In the genomic region with DNA sequence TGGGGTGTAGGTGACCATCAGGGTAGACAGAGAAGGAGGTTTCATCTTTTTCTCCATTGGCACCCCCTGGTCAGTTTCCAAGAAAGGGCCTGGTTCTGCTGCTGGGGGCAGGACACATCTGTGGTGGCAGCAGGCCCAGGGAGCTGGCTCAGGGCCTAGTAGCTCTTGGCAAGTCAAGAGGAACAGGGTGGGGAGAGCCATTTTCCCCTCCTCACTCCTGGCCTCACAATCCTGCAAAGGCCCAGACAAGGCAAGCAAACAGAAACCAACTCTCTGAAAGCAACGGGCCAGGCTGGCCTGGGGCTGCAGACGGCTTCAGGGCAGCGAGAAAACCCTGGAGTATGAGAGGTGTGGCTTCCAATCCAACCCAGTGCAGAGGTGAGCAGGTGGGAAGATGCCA, we compare ENCODE assay signal across 14 cellular contexts.
DNase-seq lines count a peak whose midpoint lies in the region; TF ChIP-seq lines count a peak whose summit lies in the region.
"Had no signal": no experiment of that assay in that cellular context is flagged by ENCODE, and none has a peak within 500 bp of the region (broad histone marks: within the 10 kb centered on the region; RNA-seq: fewer than 3 reads in every experiment).

No MANE protein-coding gene starts in this region.

- H3K27me3 Mint-ChIP-seq in activated naive CD8-positive, alpha-beta T cell treated with anti-CD3 and anti-CD28 coated beads for 36 hours: no peaks in the 10 kb centered on the region

- no peak overlapping the region for H3K4me3 ChIP-seq in choroid plexus epithelial cell (ENCODE audit: low read depth, low read length)
- H3K4me3 ChIP-seq in foreskin fibroblast (ENCODE audit: low read depth in 1 of 2, low read length in 2 of 2): peak overlapping the region in 1 of 2 donors; percentile 5

- TF ChIP-seq CTCF in choroid plexus epithelial cell (conservative IDR thresholded peaks at IDR 0.05; ENCODE audit: low read depth, low read length): no peak
- TF ChIP-seq CTCF in foreskin fibroblast (IDR thresholded peaks at IDR 0.05; ENCODE audit: low read depth, low read length): no peak

- DNase-seq in GM03348 (ENCODE audit: low spot score): peak; percentile 19
- peak; percentile 2 for DNase-seq in choroid plexus epithelial cell (ENCODE audit: low read depth)
- peak in 35 of 51 donors; percentile 5 to 81 (median 30) for DNase-seq in hypothalamus (lab: John Stamatoyannopoulos, UW)
- DNase-seq in substantia nigra (lab: John Stamatoyannopoulos, UW): peak in 37 of 49 donors; percentile 2 to 80 (median 47)
- no peak for DNase-seq in activated naive CD8-positive, alpha-beta T cell treated with anti-CD3 and anti-CD28 coated beads for 36 hours
- no peak for DNase-seq in foreskin fibroblast
- DNase-seq in SKM-1 treated with dmso at 0.1 percent for 144 hours (lab: John Stamatoyannopoulos, UW; ENCODE audit: unreplicated experiment): no peak
- no peak for DNase-seq in activated effector memory CD4-positive, alpha-beta T cell treated with Interleukin-2 at 50 U/mL for 16 hours
- DNase-seq: activated CD4-positive, alpha-beta T cell treated with anti-CD3 and anti-CD28 coated beads for 1 hour; activated T-cell treated with anti-CD3 and anti-CD28 coated beads, Interleukin-2, amount 50 U/mL, for 24 hours; GOT3; MM.1S; SW 1271 had no signal

- H3K4me3 Mint-ChIP-seq in activated naive CD8-positive, alpha-beta T cell treated with anti-CD3 and anti-CD28 coated beads for 36 hours: no peak overlapping the region
- H3K4me3 Mint-ChIP-seq: activated T-cell treated with anti-CD3 and anti-CD28 coated beads, Interleukin-2, amount 50 U/mL, for 24 hours; memory B cell had no signal

- H3K27ac Mint-ChIP-seq in activated naive CD8-positive, alpha-beta T cell treated with anti-CD3 and anti-CD28 coated beads for 36 hours: no peak overlapping the region
- H3K27ac Mint-ChIP-seq: activated T-cell treated with anti-CD3 and anti-CD28 coated beads, Interleukin-2, amount 50 U/mL, for 24 hours; memory B cell had no signal

- H3K9me3 Mint-ChIP-seq in activated naive CD8-positive, alpha-beta T cell treated with anti-CD3 and anti-CD28 coated beads for 36 hours: no peaks in the 10 kb centered on the region

- H3K27ac ChIP-seq in substantia nigra (ENCODE audit: low read depth, low read length, poor library complexity, severe bottlenecking): no peak overlapping the region

- no peaks in the 10 kb centered on the region for H3K4me1 Mint-ChIP-seq in activated naive CD8-positive, alpha-beta T cell treated with anti-CD3 and anti-CD28 coated beads for 36 hours
- H3K4me1 Mint-ChIP-seq: memory B cell had no signal

- no peaks in the 10 kb centered on the region for H3K36me3 Mint-ChIP-seq in activated naive CD8-positive, alpha-beta T cell treated with anti-CD3 and anti-CD28 coated beads for 36 hours
- H3K36me3 Mint-ChIP-seq: memory B cell had no signal

Comparison
In these comparisons a context has a peak if more than half of its experiments do, and no peak if none do; other contexts are left out.
1. DNase-seq: peak in GM03348 (single experiment), choroid plexus epithelial cell (single experiment), hypothalamus (35 of 51) and substantia nigra (37 of 49); none in activated naive CD8-positive, alpha-beta T cell treated with anti-CD3 and anti-CD28 coated beads for 36 hours (single experiment), foreskin fibroblast (0 of 2), SKM-1 treated with dmso at 0.1 percent for 144 hours (single experiment) and activated effector memory CD4-positive, alpha-beta T cell treated with Interleukin-2 at 50 U/mL for 16 hours (single experiment).